Comparison of ENCODE assay signal across 29 cellular contexts in the genomic region with DNA sequence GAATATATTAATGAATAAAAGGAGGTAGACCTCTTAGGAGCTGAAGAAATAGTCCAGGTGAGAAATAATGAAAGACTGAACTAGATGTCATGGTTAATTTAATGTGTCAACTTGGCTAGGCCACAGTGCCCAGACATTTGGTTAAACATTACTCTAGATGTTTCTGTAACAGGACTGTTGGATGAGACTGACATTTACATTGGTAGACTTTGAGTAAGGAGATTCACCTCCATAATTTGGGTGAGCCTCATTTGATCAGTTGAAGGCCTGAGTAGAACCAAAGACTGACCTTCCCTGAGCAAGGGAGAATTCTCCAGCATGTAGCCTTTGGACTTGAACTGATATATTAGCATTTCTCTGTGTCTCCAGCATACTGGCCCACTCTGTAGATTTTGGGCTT. TPM values are rescaled to one million over a fixed set of nuclear protein-coding genes. Genes with fewer than 3 reads are reported as not detected.
"Had no signal": no experiment of that assay in that cellular context is flagged by ENCODE, and none has a peak within 500 bp of the region (broad histone marks: within the 10 kb centered on the region; RNA-seq: fewer than 3 reads in every experiment).

No MANE protein-coding gene starts in this region.

- H3K9me3 Mint-ChIP-seq: activated CD4-positive, alpha-beta memory T cell treated with anti-CD3 and anti-CD28 coated beads, Interleukin-2, amount 10 ng/mL, durations not matched to agents 7 days and 5 days; activated CD4-positive, alpha-beta T cell treated with anti-CD3 and anti-CD28 coated beads, Interleukin-2, amount 10 ng/mL, durations not matched to agents 7 days and 5 days; activated naive CD4-positive, alpha-beta T cell treated with anti-CD3 and anti-CD28 coated beads, Interleukin-2, amount 10 ng/mL, durations not matched to agents 7 days and 5 days; activated naive CD4-positive, alpha-beta T cell treated with anti-CD3 and anti-CD28 coated beads, Interleukin-2, amount 50 U/mL, for 72 hours; activated T-cell treated with anti-CD3 and anti-CD28 coated beads, Interleukin-2, amount 50 U/mL, for 72 hours had no signal

- H3K4me1 Mint-ChIP-seq: activated naive CD4-positive, alpha-beta T cell treated with anti-CD3 and anti-CD28 coated beads, Interleukin-2, amount 10 ng/mL, durations not matched to agents 7 days and 5 days; activated naive CD8-positive, alpha-beta T cell treated with anti-CD3 and anti-CD28 coated beads, Interleukin-2, amount 10 ng/mL, durations not matched to agents 7 days and 5 days; brain; central memory CD8-positive, alpha-beta T cell had no signal

- H3K36me3 ChIP-seq: ascending aorta had no signal

- H3K4me1 ChIP-seq: ascending aorta had no signal

- H3K27ac Mint-ChIP-seq: activated CD4-positive, alpha-beta memory T cell treated with anti-CD3 and anti-CD28 coated beads, Interleukin-2, amount 10 ng/mL, durations not matched to agents 7 days and 5 days; activated CD4-positive, alpha-beta T cell treated with anti-CD3 and anti-CD28 coated beads, Interleukin-2, amount 10 ng/mL, durations not matched to agents 7 days and 5 days; activated naive CD4-positive, alpha-beta T cell treated with anti-CD3 and anti-CD28 coated beads, Interleukin-2, amount 10 ng/mL, durations not matched to agents 7 days and 5 days; activated naive CD4-positive, alpha-beta T cell treated with anti-CD3 and anti-CD28 coated beads, Interleukin-2, amount 50 U/mL, for 72 hours; activated naive CD8-positive, alpha-beta T cell treated with anti-CD3 and anti-CD28 coated beads, Interleukin-2, amount 10 ng/mL, durations not matched to agents 7 days and 5 days; activated T-cell treated with anti-CD3 and anti-CD28 coated beads, Interleukin-2, amount 50 U/mL, for 24 hours; activated T-cell treated with anti-CD3 and anti-CD28 coated beads, Interleukin-2, amount 50 U/mL, for 72 hours; brain; dendritic cell treated with granulocyte-macrophage colony-stimulating factor and Interleukin-4, amounts not matched to agents 40 ng/mL and 50 ng/mL, for 4 days; endodermal cell; WTC11 had no signal

- H3K27ac ChIP-seq: ascending aorta, coronary artery, dorsolateral prefrontal cortex had no signal

- H3K36me3 Mint-ChIP-seq: activated naive CD4-positive, alpha-beta T cell treated with anti-CD3 and anti-CD28 coated beads, Interleukin-2, amount 10 ng/mL, durations not matched to agents 7 days and 5 days; activated naive CD8-positive, alpha-beta T cell treated with anti-CD3 and anti-CD28 coated beads, Interleukin-2, amount 10 ng/mL, durations not matched to agents 7 days and 5 days; brain had no signal

- H3K27me3 Mint-ChIP-seq: activated naive CD4-positive, alpha-beta T cell treated with anti-CD3 and anti-CD28 coated beads, Interleukin-2, amount 10 ng/mL, durations not matched to agents 7 days and 5 days had no signal

- H3K9me3 ChIP-seq: ascending aorta had no signal

- H3K4me3 ChIP-seq: ascending aorta, coronary artery, dorsolateral prefrontal cortex had no signal

- H3K27me3 ChIP-seq: ascending aorta, dorsolateral prefrontal cortex had no signal

- ATAC-seq: activated naive CD4-positive, alpha-beta T cell treated with anti-CD3 and anti-CD28 coated beads, Interleukin-2, amount 50 U/mL, for 72 hours; activated T-cell treated with anti-CD3 and anti-CD28 coated beads, Interleukin-2, amount 50 U/mL, for 72 hours; WTC11 had no signal

- FAIRE-seq: bronchial epithelial cell, frontal cortex had no signal

- H3K4me3 Mint-ChIP-seq: activated CD4-positive, alpha-beta memory T cell treated with anti-CD3 and anti-CD28 coated beads, Interleukin-2, amount 10 ng/mL, durations not matched to agents 7 days and 5 days; activated CD4-positive, alpha-beta T cell treated with anti-CD3 and anti-CD28 coated beads, Interleukin-2, amount 10 ng/mL, durations not matched to agents 7 days and 5 days; activated naive CD4-positive, alpha-beta T cell treated with anti-CD3 and anti-CD28 coated beads, Interleukin-2, amount 10 ng/mL, durations not matched to agents 7 days and 5 days; activated naive CD8-positive, alpha-beta T cell treated with anti-CD3 and anti-CD28 coated beads, Interleukin-2, amount 10 ng/mL, durations not matched to agents 7 days and 5 days; activated T-cell treated with anti-CD3 and anti-CD28 coated beads, Interleukin-2, amount 50 U/mL, for 24 hours; activated T-cell treated with anti-CD3 and anti-CD28 coated beads, Interleukin-2, amount 50 U/mL, for 72 hours; brain; central memory CD8-positive, alpha-beta T cell; dendritic cell treated with granulocyte-macrophage colony-stimulating factor and Interleukin-4, amounts not matched to agents 40 ng/mL and 50 ng/mL, for 4 days; endodermal cell; WTC11 had no signal

- DNase-seq: activated CD4-positive, alpha-beta memory T cell treated with anti-CD3 and anti-CD28 coated beads, Interleukin-2, amount 10 ng/mL, durations not matched to agents 7 days and 5 days; activated CD4-positive, alpha-beta T cell treated with anti-CD3 and anti-CD28 coated beads for 1 hour; activated CD4-positive, alpha-beta T cell treated with anti-CD3 and anti-CD28 coated beads for 4 hours; activated CD4-positive, alpha-beta T cell treated with anti-CD3 and anti-CD28 coated beads, Interleukin-2, amount 10 ng/mL, durations not matched to agents 7 days and 5 days; activated CD4-positive, alpha-beta T cell treated with anti-CD3 and anti-CD28 coated beads, Interleukin-2, amount 50 U/mL, for 4 hours; activated CD8-positive, alpha-beta memory T cell treated with anti-CD3 and anti-CD28 coated beads, Interleukin-2, amount 50 U/mL, for 48 hours; activated gamma-delta T cell; activated naive CD4-positive, alpha-beta T cell; activated naive CD4-positive, alpha-beta T cell treated with anti-CD3 and anti-CD28 coated beads, Interleukin-2, amount 10 ng/mL, durations not matched to agents 7 days and 5 days; activated naive CD8-positive, alpha-beta T cell treated with anti-CD3 and anti-CD28 coated beads, Interleukin-2, amount 10 ng/mL, durations not matched to agents 7 days and 5 days; activated T-cell treated with anti-CD3 and anti-CD28 coated beads for 4 hours; activated T-cell treated with anti-CD3 and anti-CD28 coated beads, Interleukin-2, amount 50 U/mL, for 24 hours; activated T-cell treated with anti-CD3 and anti-CD28 coated beads, Interleukin-2, amount 50 U/mL, for 72 hours; dorsolateral prefrontal cortex; effector memory CD4-positive, alpha-beta T cell; endodermal cell; foreskin fibroblast; head of caudate nucleus; T-helper 2 cell had no signal

RNA-seq across cellular contexts. Expression of a gene that starts 49.2 kb away (rescaled TPM):
- total RNA-seq: activated CD4-positive, alpha-beta memory T cell treated with anti-CD3 and anti-CD28 coated beads, Interleukin-2, amount 10 ng/mL, durations not matched to agents 7 days and 5 days; activated CD4-positive, alpha-beta T cell treated with anti-CD3 and anti-CD28 coated beads, Interleukin-2, amount 10 ng/mL, durations not matched to agents 7 days and 5 days; activated naive CD8-positive, alpha-beta T cell treated with anti-CD3 and anti-CD28 coated beads, Interleukin-2, amount 10 ng/mL, durations not matched to agents 7 days and 5 days; T-helper 1 cell treated with Interleukin-12 subunit alpha and Interleukin-12 subunit beta and Interleukin-4 antibody, amounts not matched to agents 30 ng/mL and 1 ng/mL, for 36 hours had no signal
